ENCODE assay signal across 18 cellular contexts in the genomic region with DNA sequence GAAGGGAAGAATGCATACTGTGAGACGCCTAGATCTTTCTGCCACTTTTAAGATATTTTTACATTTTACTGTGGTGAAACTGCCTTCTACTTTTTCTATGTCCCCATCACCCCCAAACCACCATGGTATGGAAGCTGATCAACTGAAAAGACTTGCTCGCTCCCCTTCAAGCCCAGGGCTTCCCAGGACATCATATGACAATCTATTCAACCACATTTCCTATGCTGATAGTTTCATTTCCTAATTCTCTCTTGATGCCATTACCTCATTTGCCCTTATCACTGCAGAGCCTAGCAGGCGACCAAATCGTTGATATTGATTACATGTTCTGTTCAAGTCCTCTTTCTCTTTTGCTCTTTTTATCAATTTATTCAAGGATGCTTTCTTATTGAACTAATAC. TPM values are rescaled to one million over a fixed set of nuclear protein-coding genes. Genes with fewer than 3 reads are reported as not detected.
"Had no signal": no experiment of that assay in that cellular context is flagged by ENCODE, and none has a peak within 500 bp of the region (broad histone marks: within the 10 kb centered on the region; RNA-seq: fewer than 3 reads in every experiment).

No MANE protein-coding gene starts in this region.

- FAIRE-seq: endometrium, keratinocyte had no signal

- H3K4me3 Mint-ChIP-seq: activated naive CD8-positive, alpha-beta T cell treated with anti-CD3 and anti-CD28 coated beads for 36 hours; activated T-helper 1 cell treated with anti-CD3 and anti-CD28 coated beads, Interleukin-12 subunit alpha, Interleukin-12 subunit beta, Interleukin-2, Interleukin-4 antibody, amounts not matched to agents 30 ng/mL and 10 ng/mL and 1 ng/mL, durations not matched to agents 14 hours and 24 hours and 36 hours; brain; natural killer cell had no signal

- H3K27me3 Mint-ChIP-seq: activated naive CD8-positive, alpha-beta T cell treated with anti-CD3 and anti-CD28 coated beads for 36 hours had no signal

- H3K9me3 Mint-ChIP-seq: activated naive CD8-positive, alpha-beta T cell treated with anti-CD3 and anti-CD28 coated beads for 36 hours; activated T-helper 1 cell treated with anti-CD3 and anti-CD28 coated beads, Interleukin-12 subunit alpha, Interleukin-12 subunit beta, Interleukin-2, Interleukin-4 antibody, amounts not matched to agents 30 ng/mL and 10 ng/mL and 1 ng/mL, durations not matched to agents 14 hours and 24 hours and 36 hours; brain; natural killer cell had no signal

- H3K4me3 ChIP-seq: colonic mucosa, gastroesophageal sphincter, left lung, tibial artery, uterus had no signal

- H3K27ac Mint-ChIP-seq: activated naive CD8-positive, alpha-beta T cell treated with anti-CD3 and anti-CD28 coated beads for 36 hours; activated T-helper 1 cell treated with anti-CD3 and anti-CD28 coated beads, Interleukin-12 subunit alpha, Interleukin-12 subunit beta, Interleukin-2, Interleukin-4 antibody, amounts not matched to agents 30 ng/mL and 10 ng/mL and 1 ng/mL, durations not matched to agents 14 hours and 24 hours and 36 hours; brain; natural killer cell had no signal

- DNase-seq: activated CD4-positive, alpha-beta T cell treated with anti-CD3 and anti-CD28 coated beads for 48 hours; activated CD8-positive, alpha-beta memory T cell treated with anti-CD3 and anti-CD28 coated beads for 24 hours; activated naive CD8-positive, alpha-beta T cell treated with anti-CD3 and anti-CD28 coated beads for 36 hours; amygdala; central memory CD4-positive, alpha-beta T cell; colonic mucosa; left lung; mammary epithelial cell; natural killer cell; stimulated activated CD4-positive, alpha-beta T cell treated with anti-CD3 and anti-CD28 coated beads, Interleukin-2, amount 100 ng/mL, for 48 hours; stimulated activated naive CD4-positive, alpha-beta T cell; tibial artery; uterus had no signal

- H3K36me3 Mint-ChIP-seq: activated naive CD8-positive, alpha-beta T cell treated with anti-CD3 and anti-CD28 coated beads for 36 hours; brain; natural killer cell had no signal

- H3K4me1 Mint-ChIP-seq: activated naive CD8-positive, alpha-beta T cell treated with anti-CD3 and anti-CD28 coated beads for 36 hours; natural killer cell had no signal

- ATAC-seq: gastroesophageal sphincter, left lung, natural killer cell had no signal

RNA-seq across cellular contexts. Expression of a gene that starts 40.1 kb away (rescaled TPM):
- polyA plus RNA-seq: keratinocyte, mammary epithelial cell had no signal

RNA-seq across cellular contexts. Expression of a gene that starts 59.6 kb away (rescaled TPM):
- polyA plus RNA-seq: keratinocyte, mammary epithelial cell had no signal
